In genomic region chr5:154038241-154038603, GRCh38 we compare ENCODE assay signal across 8 cellular contexts. TPM values are rescaled to one million over a fixed set of nuclear protein-coding genes. Genes with fewer than 3 reads are reported as not detected.
DNase-seq lines count a peak whose midpoint lies in the region; ATAC-seq, FAIRE-seq and TF ChIP-seq lines count a peak whose summit lies in the region.

No MANE protein-coding gene starts in this region.

- H3K9me3 Mint-ChIP-seq in activated CD8-positive, alpha-beta T cell treated with anti-CD3 and anti-CD28 coated beads, Interleukin-2, amount 10 ng/mL, durations not matched to agents 7 days and 5 days (ENCODE audit: insufficient read depth): no peaks in the 10 kb centered on the region
- H3K9me3 Mint-ChIP-seq in progenitor cell of endocrine pancreas (ENCODE audit: low read depth): no peaks in the 10 kb centered on the region

- no peaks in the 10 kb centered on the region for H3K36me3 ChIP-seq in H7 (replicated peaks; ENCODE audit: control insufficient read depth, insufficient read depth, low read length)

- H3K36me3 Mint-ChIP-seq in activated CD8-positive, alpha-beta T cell treated with anti-CD3 and anti-CD28 coated beads, Interleukin-2, amount 10 ng/mL, durations not matched to agents 7 days and 5 days (ENCODE audit: low read depth): peaks cover 12% of the 10 kb centered on the region
- H3K36me3 Mint-ChIP-seq in progenitor cell of endocrine pancreas (ENCODE audit: insufficient read depth): peaks cover 2% of the 10 kb centered on the region

- no peaks in the 10 kb centered on the region for H3K27me3 ChIP-seq in H7 (ENCODE audit: control insufficient read depth, insufficient read depth, low read length)

- POLR2A ChIA-PET in activated CD8-positive, alpha-beta T cell treated with anti-CD3 and anti-CD28 coated beads, Interleukin-2, amount 10 ng/mL, durations not matched to agents 7 days and 5 days (lab: Charles Lee): interaction anchor here (0.7 to 2.4 kb wide), 13 partner anchors 10 to 898 kb away, joined by 3 to 16 read pairs (median 5); partner anchors contain the start of gene GALNT10

- FAIRE-seq in D721Med (lab: Jason Lieb, UNC): no peak

- H3K4me1 Mint-ChIP-seq in activated CD8-positive, alpha-beta T cell treated with anti-CD3 and anti-CD28 coated beads, Interleukin-2, amount 10 ng/mL, durations not matched to agents 7 days and 5 days (ENCODE audit: low read depth): peaks cover 44% of the 10 kb centered on the region
- H3K4me1 Mint-ChIP-seq in progenitor cell of endocrine pancreas (ENCODE audit: low read depth): peaks cover 16% of the 10 kb centered on the region

- ATAC-seq in activated CD8-positive, alpha-beta T cell treated with anti-CD3 and anti-CD28 coated beads, Interleukin-2, amount 10 ng/mL, durations not matched to agents 7 days and 5 days: peak; percentile 62

- H3K27ac Mint-ChIP-seq in activated CD8-positive, alpha-beta T cell treated with anti-CD3 and anti-CD28 coated beads, Interleukin-2, amount 10 ng/mL, durations not matched to agents 7 days and 5 days: peak overlapping the region; percentile 97
- peak overlapping the region; percentile 96 for H3K27ac Mint-ChIP-seq in progenitor cell of endocrine pancreas

- CTCF ChIA-PET in activated CD8-positive, alpha-beta T cell treated with anti-CD3 and anti-CD28 coated beads, Interleukin-2, amount 10 ng/mL, durations not matched to agents 7 days and 5 days (lab: Charles Lee): interaction anchor here (1.0 to 4.4 kb wide), 5 partner anchors 10 to 62 kb away, joined by 3 to 23 read pairs (median 4); no protein-coding TSS in a partner anchor

- DNase-seq in NCI-H748 (lab: John Stamatoyannopoulos, UW; ENCODE audit: unreplicated experiment): peak; percentile 66
- DNase-seq in NCI-H748 treated with DMSO at 0.1 percent for 48 hours (lab: John Stamatoyannopoulos, UW): no peak
- no peak for DNase-seq in H7
- DNase-seq in LoVo (ENCODE audit: low spot score): peak; percentile 47
- DNase-seq in activated CD8-positive, alpha-beta T cell treated with anti-CD3 and anti-CD28 coated beads, Interleukin-2, amount 10 ng/mL, durations not matched to agents 7 days and 5 days: peak; percentile 63
- DNase-seq in globus pallidus (ENCODE audit: low spot score): peak; percentile 11
- no peak for DNase-seq in progenitor cell of endocrine pancreas (ENCODE audit: low spot score, unreplicated experiment)
- no peak for DNase-seq in D721Med (ENCODE audit: insufficient read length, low spot score)

- TF ChIP-seq CTCF in progenitor cell of endocrine pancreas (IDR thresholded peaks at IDR 0.05; ENCODE audit: unreplicated experiment) (no peak), D721Med (IDR thresholded peaks at IDR 0.05; ENCODE audit: insufficient read depth, missing control alignments) (no peak)

- H3K4me3 Mint-ChIP-seq in activated CD8-positive, alpha-beta T cell treated with anti-CD3 and anti-CD28 coated beads, Interleukin-2, amount 10 ng/mL, durations not matched to agents 7 days and 5 days: peak overlapping the region; percentile 87
- peak overlapping the region; percentile 99 for H3K4me3 Mint-ChIP-seq in progenitor cell of endocrine pancreas (ENCODE audit: low read depth)

- H3K4me3 ChIP-seq in H7 (ENCODE audit: insufficient read depth, low read depth, low read length): peak overlapping the region; percentile 87

- no peaks in the 10 kb centered on the region for H3K27me3 Mint-ChIP-seq in activated CD8-positive, alpha-beta T cell treated with anti-CD3 and anti-CD28 coated beads, Interleukin-2, amount 10 ng/mL, durations not matched to agents 7 days and 5 days (ENCODE audit: low read depth)
- no peaks in the 10 kb centered on the region for H3K27me3 Mint-ChIP-seq in progenitor cell of endocrine pancreas

RNA-seq across cellular contexts. Expression of gene FAM114A2, which starts 0.5 kb away (rescaled TPM):
- 6.1 and 9.6 TPM in 2 replicates for total RNA-seq in H7 (2014; rRNA removed; shearing (Covaris generic))
- total RNA-seq in activated CD8-positive, alpha-beta T cell treated with anti-CD3 and anti-CD28 coated beads, Interleukin-2, amount 10 ng/mL, durations not matched to agents 7 days and 5 days: 10 to 100 TPM; 17.8 to 23.1 TPM
- total RNA-seq in progenitor cell of endocrine pancreas: 20.0 and 23.6 TPM in 2 replicates

RNA-seq across cellular contexts. Expression of gene MFAP3, which starts 0.5 kb away (rescaled TPM):
- 25.9 and 27.3 TPM in 2 replicates for total RNA-seq in H7 (2014; rRNA removed; shearing (Covaris generic))
- 10 to 100 TPM; 21.0 to 23.0 TPM for total RNA-seq in activated CD8-positive, alpha-beta T cell treated with anti-CD3 and anti-CD28 coated beads, Interleukin-2, amount 10 ng/mL, durations not matched to agents 7 days and 5 days
- total RNA-seq in progenitor cell of endocrine pancreas: 39.1 and 42.5 TPM in 2 replicates

Comparison
In these comparisons a context has a peak if more than half of its experiments do, and no peak if none do; other contexts are left out.
1. DNase-seq: peak in NCI-H748 (single experiment), LoVo (single experiment), activated CD8-positive, alpha-beta T cell treated with anti-CD3 and anti-CD28 coated beads, Interleukin-2, amount 10 ng/mL, durations not matched to agents 7 days and 5 days (single experiment) and globus pallidus (single experiment); none in NCI-H748 treated with DMSO at 0.1 percent for 48 hours (single experiment), H7 (single experiment), progenitor cell of endocrine pancreas (single experiment) and D721Med (single experiment).